In the genomic region with DNA sequence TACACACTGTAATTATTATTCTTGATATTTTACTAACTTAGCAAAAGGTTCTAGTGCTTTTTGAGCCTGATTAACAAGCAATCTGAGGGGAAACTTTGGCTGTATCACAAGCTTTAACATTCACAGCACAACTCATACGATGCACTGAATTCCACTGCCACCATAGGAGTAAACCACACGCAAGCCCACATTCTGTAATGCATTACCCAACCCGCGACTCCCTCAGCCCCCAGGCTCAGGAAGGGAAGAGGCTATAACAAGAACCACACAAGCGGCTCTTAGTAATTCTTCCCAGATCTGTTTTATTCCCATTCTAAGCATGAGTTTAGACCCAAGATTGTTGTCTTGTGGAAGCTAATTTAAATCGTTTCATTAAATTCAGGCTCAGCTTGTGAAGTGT, we compare ENCODE assay signal across 29 cellular contexts.
A peak's percentile ranks its signal among the peaks of the same experiment; 100 is the strongest.
DNase-seq lines count a peak whose midpoint lies in the region; ATAC-seq and TF ChIP-seq lines count a peak whose summit lies in the region.
"Had no signal": no experiment of that assay in that cellular context is flagged by ENCODE, and none has a peak within 500 bp of the region (broad histone marks: within the 10 kb centered on the region; RNA-seq: fewer than 3 reads in every experiment).

No MANE protein-coding gene starts in this region.

- dilution Hi-C loops in IMR-90 (cut with HindIII; ENCODE audit: low sequenced_read_pairs, unreplicated experiment): no loop called here

- intact Hi-C loops in IMR-90 (cut with micrococcal nuclease): no loop called here

- no peak overlapping the region for H3K18ac ChIP-seq in IMR-90 (ENCODE audit: low read depth, low read length)

- no peak overlapping the region for H3K4me3 ChIP-seq in IMR-90 (ENCODE audit: insufficient read depth, low read depth, low read length)
- H3K4me3 ChIP-seq: GM12878, HAP-1 had no signal

- no peak overlapping the region for H2BK15ac ChIP-seq in IMR-90 (ENCODE audit: low read depth, low read length)

- ATAC-seq in IMR-90 (ENCODE audit: low read depth) (no peak), GM19467 (IDR thresholded peaks at IDR 0.05; ENCODE audit: unreplicated experiment) (no peak)
- ATAC-seq: GM12878 had no signal

- H3K23ac ChIP-seq in IMR-90 (ENCODE audit: low read depth, low read length): no peak overlapping the region

- no TSS peak for BruUV-seq in IMR-90 (replicated peaks; lab: Mats Ljungman, UMichigan)

- no peak overlapping the region; the same call in 1 of the 2 replicates for H4K91ac ChIP-seq in IMR-90 (ENCODE audit: insufficient read depth, low read depth, low read length)

- no peaks in the 10 kb centered on the region for H3K9me3 ChIP-seq in IMR-90 (ENCODE audit: control insufficient read depth, insufficient read depth, low read length)
- H3K9me3 ChIP-seq: BE2C, HAP-1, SK-N-SH had no signal

- no peak for TF ChIP-seq RAD21 in IMR-90 (IDR thresholded peaks at IDR 0.05; ENCODE audit: low read length)

- no peaks in the 10 kb centered on the region for H3K79me1 ChIP-seq in IMR-90 (ENCODE audit: low read depth in 1 of 2, low read length in 2 of 2)

- peak overlapping the region; percentile 20; the same call in 1 of the 2 replicates for H2BK20ac ChIP-seq in IMR-90 (ENCODE audit: low read depth, low read length)

- H3K56ac ChIP-seq in IMR-90 (ENCODE audit: extremely low read depth, insufficient read depth, low read length): no peak overlapping the region

- no peak overlapping the region for H3K14ac ChIP-seq in IMR-90 (replicated peaks; ENCODE audit: low read depth, low read length)

- no peaks in the 10 kb centered on the region for H3K36me3 ChIP-seq in IMR-90 (ENCODE audit: control insufficient read depth, insufficient read depth, low read length)
- H3K36me3 ChIP-seq: BE2C, HAP-1 had no signal

- H2BK120ac ChIP-seq in IMR-90 (ENCODE audit: low read depth, low read length): 0 out of 2 replicates have a peak overlapping the region, but pooled peaks have one; percentile 17

- H3K4me1 ChIP-seq in IMR-90 (ENCODE audit: control insufficient read depth, insufficient read depth, low read length): peaks cover 6% of the 10 kb centered on the region
- H3K4me1 ChIP-seq: BE2C, HAP-1 had no signal

- H3K9me1 ChIP-seq in IMR-90 (ENCODE audit: insufficient read depth, low read length): peaks cover 6% of the 10 kb centered on the region

- TF ChIP-seq CTCF in IMR-90 (conservative IDR thresholded peaks at IDR 0.05; ENCODE audit: low read depth, low read length): no peak

- H2BK5ac ChIP-seq in IMR-90 (ENCODE audit: low read depth, low read length, poor library complexity, severe bottlenecking): no peak overlapping the region

- no peak overlapping the region for H4K8ac ChIP-seq in IMR-90 (ENCODE audit: low read depth in 2 of 2, low read length in 2 of 2)

- no peaks in the 10 kb centered on the region for H3K27me3 ChIP-seq in IMR-90 (ENCODE audit: control insufficient read depth, insufficient read depth, low read length)
- H3K27me3 ChIP-seq: BE2C had no signal

- TF ChIP-seq POLR2A in IMR-90 (IDR thresholded peaks at IDR 0.05; ENCODE audit: low read depth, low read length): no peak

- DNase-seq in Daoy (ENCODE audit: low read depth) (peak; percentile 31), IMR-90 (no peak), RPMI7951 (ENCODE audit: low read depth) (peak; percentile 90), foreskin melanocyte (peak; percentile 60), kidney glomerular epithelial cell (lab: John Stamatoyannopoulos, UW) (no peak), NCI-H774 (lab: John Stamatoyannopoulos, UW) (no peak)
- no peak for DNase-seq in activated CD8-positive, alpha-beta memory T cell treated with anti-CD3 and anti-CD28 coated beads, Interleukin-2, amount 50 U/mL, for 4 hours
- DNase-seq: 8988T; ACHN; BE2C; CD8-positive, alpha-beta memory T cell; DMS153; DND-41; GDM1; GOT3; MM.1S; NCI-H1105 treated with DMSO at 0.1 percent for 48 hours; NCI-H146; NCI-H2029; NCI-H446; NCI-H524 treated with DMSO at 0.1 percent for 48 hours; NCI-H82; NK-92 treated with Interleukin-12 subunit alpha and Interleukin-12 subunit beta, amount 100 ng/mL, for 24 hours; SHP77 treated with DMSO at 0.1 percent for 48 hours; SK-N-SH had no signal

- H2AK5ac ChIP-seq in IMR-90 (ENCODE audit: low read depth, low read length): no peak overlapping the region

- no peaks in the 10 kb centered on the region for H4K20me1 ChIP-seq in IMR-90 (ENCODE audit: insufficient read depth, low read length)

- H2AK9ac ChIP-seq in IMR-90 (replicated peaks; ENCODE audit: low read depth, low read length, poor library complexity): no peak overlapping the region

- no peak overlapping the region for H3K9ac ChIP-seq in IMR-90 (ENCODE audit: low read depth, low read length)
- H3K9ac ChIP-seq: KMS-11, SK-N-SH had no signal

- H3K4ac ChIP-seq in IMR-90 (ENCODE audit: low read depth, low read length): no peak overlapping the region

- H2AFZ ChIP-seq in IMR-90 (replicated peaks; ENCODE audit: low read length, poor library complexity): no peak overlapping the region

- H3K27ac ChIP-seq in IMR-90 (ENCODE audit: insufficient read depth, low read length): no peak overlapping the region
- H3K27ac ChIP-seq: KMS-11 had no signal

- H3K4me2 ChIP-seq in IMR-90 (ENCODE audit: low read depth, low read length): no peak overlapping the region
- H3K4me2 ChIP-seq: KMS-11, SK-N-SH had no signal

- H4K5ac ChIP-seq in IMR-90 (ENCODE audit: low read depth, low read length): no peak overlapping the region

- POLR2A ChIA-PET in IMR-90 (lab: Charles Lee; ENCODE audit: unreplicated experiment): no interaction called here

- CTCF ChIA-PET in IMR-90 (lab: Yijun Ruan, JAX): no interaction called here

- in situ Hi-C loops in IMR-90 (cut with MboI; ENCODE audit: low sequenced_read_pairs): no loop called here

- no CpG with 5 or more reads among the region's 6 CpGs for WGBS in IMR-90 (ENCODE audit: extremely low coverage in 2 of 2, insufficient read length in 1 of 2), 2 experiments

TF ChIP-seq in IMR-90, 13 proteins besides CTCF, POLR2A, EP300 and RAD21:
- no peak for TF ChIP-seq MAZ (IDR thresholded peaks at IDR 0.05; ENCODE audit: borderline replicate concordance, low read depth, low read length)
- TF ChIP-seq, protein P1, sequence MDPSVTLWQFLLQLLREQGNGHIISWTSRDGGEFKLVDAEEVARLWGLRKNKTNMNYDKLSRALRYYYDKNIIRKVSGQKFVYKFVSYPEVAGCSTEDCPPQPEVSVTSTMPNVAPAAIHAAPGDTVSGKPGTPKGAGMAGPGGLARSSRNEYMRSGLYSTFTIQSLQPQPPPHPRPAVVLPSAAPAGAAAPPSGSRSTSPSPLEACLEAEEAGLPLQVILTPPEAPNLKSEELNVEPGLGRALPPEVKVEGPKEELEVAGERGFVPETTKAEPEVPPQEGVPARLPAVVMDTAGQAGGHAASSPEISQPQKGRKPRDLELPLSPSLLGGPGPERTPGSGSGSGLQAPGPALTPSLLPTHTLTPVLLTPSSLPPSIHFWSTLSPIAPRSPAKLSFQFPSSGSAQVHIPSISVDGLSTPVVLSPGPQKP (IDR thresholded peaks at IDR 0.05; ENCODE audit: borderline replicate concordance, low read depth, low read length): no peak
- no peak for TF ChIP-seq RCOR1 (IDR thresholded peaks at IDR 0.05; ENCODE audit: insufficient replicate concordance, low read length)
- TF ChIP-seq BHLHE40 (IDR thresholded peaks at IDR 0.05; ENCODE audit: low read depth, low read length): no peak
- no peak for TF ChIP-seq RFX5 (IDR thresholded peaks at IDR 0.05; ENCODE audit: low read depth, low read length)
- TF ChIP-seq MXI1 (IDR thresholded peaks at IDR 0.05; ENCODE audit: borderline replicate concordance, low read depth, low read length): no peak
- TF ChIP-seq, protein P2, sequence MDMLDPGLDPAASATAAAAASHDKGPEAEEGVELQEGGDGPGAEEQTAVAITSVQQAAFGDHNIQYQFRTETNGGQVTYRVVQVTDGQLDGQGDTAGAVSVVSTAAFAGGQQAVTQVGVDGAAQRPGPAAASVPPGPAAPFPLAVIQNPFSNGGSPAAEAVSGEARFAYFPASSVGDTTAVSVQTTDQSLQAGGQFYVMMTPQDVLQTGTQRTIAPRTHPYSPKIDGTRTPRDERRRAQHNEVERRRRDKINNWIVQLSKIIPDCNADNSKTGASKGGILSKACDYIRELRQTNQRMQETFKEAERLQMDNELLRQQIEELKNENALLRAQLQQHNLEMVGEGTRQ (IDR thresholded peaks at IDR 0.05; ENCODE audit: low read depth, low read length): no peak
- TF ChIP-seq SMC3 (IDR thresholded peaks at IDR 0.05; ENCODE audit: low read depth, low read length): no peak
- no peak for TF ChIP-seq FOS (IDR thresholded peaks at IDR 0.05; ENCODE audit: low read depth, low read length)

Comparison
In these comparisons a context has a peak if more than half of its experiments do, and no peak if none do; other contexts are left out.
1. DNase-seq: peak in Daoy (single experiment), RPMI7951 (single experiment) and foreskin melanocyte (single experiment); none in IMR-90 (single experiment), activated CD8-positive, alpha-beta memory T cell treated with anti-CD3 and anti-CD28 coated beads, Interleukin-2, amount 50 U/mL, for 4 hours (single experiment), kidney glomerular epithelial cell (single experiment) and NCI-H774 (single experiment).